In genomic region chr12:92030618-92031017, GRCh38 we compare ENCODE assay signal across 8 cellular contexts.
DNase-seq lines count a peak whose midpoint lies in the region; ATAC-seq, FAIRE-seq and TF ChIP-seq lines count a peak whose summit lies in the region.

No MANE protein-coding gene starts in this region.

- intact Hi-C loops in pancreas (cut with DNase I): no loop called here

- H3K4me1 ChIP-seq in pancreas: peaks cover 22 to 38% (median 31%) of the 10 kb centered on the region in 3 donors

- H3K9me3 ChIP-seq in pancreas: no peaks in the 10 kb centered on the region

- WGBS in pancreas, 2 donors: 17 to 23% methylated on average over 3 of the region's 3 CpGs

- no peak for TF ChIP-seq CTCF in pancreas (IDR thresholded peaks at IDR 0.05)

- H3K36me3 ChIP-seq in pancreas: no peaks in the 10 kb centered on the region

- no peak for FAIRE-seq in pancreas (lab: Jason Lieb, UNC)

- H3K4me3 ChIP-seq in pancreas: no peak overlapping the region

- H3K27me3 ChIP-seq in pancreas: no peaks in the 10 kb centered on the region

- DNase-seq in T follicular helper cell (ENCODE audit: low read depth) (peak; percentile 50), cerebellar nuclear complex (lab: John Stamatoyannopoulos, UW) (peak; percentile 7 to 30), pancreas (peak in 1 of 6 donors; percentile 23), DMS79 treated with DMSO at 0.1 percent for 48 hours (lab: John Stamatoyannopoulos, UW) (no peak), substantia nigra (lab: John Stamatoyannopoulos, UW) (no peak), hypothalamus (lab: John Stamatoyannopoulos, UW) (no peak)

- ATAC-seq in GM18499 (IDR thresholded peaks at IDR 0.05; ENCODE audit: insufficient read depth, unreplicated experiment) (peak; percentile 50), HG02623 (IDR thresholded peaks at IDR 0.05; ENCODE audit: unreplicated experiment) (peak; percentile 67), pancreas (peak; percentile 56 to 81 (median 68))

- H3K27ac ChIP-seq in pancreas (peak overlapping the region in 3 of 4 donors; percentile 22 to 54 (median 25)), substantia nigra (ENCODE audit: low read depth, low read length, poor library complexity, severe bottlenecking) (no peak overlapping the region)

Comparison
In these comparisons a context has a peak if more than half of its experiments do, and no peak if none do; other contexts are left out.
1. DNase-seq: peak in T follicular helper cell (single experiment) and cerebellar nuclear complex (2 of 2); none in DMS79 treated with DMSO at 0.1 percent for 48 hours (single experiment), substantia nigra (0 of 49) and hypothalamus (0 of 51).
2. Peak in every context shown above with its lines, with median percentiles within 50 percentile points of each other: ATAC-seq.